In genomic region chr2:196681510-196681909, GRCh38 we compare ENCODE assay signal across 28 cellular contexts.
"Had no signal": no experiment of that assay in that cellular context is flagged by ENCODE, and none has a peak within 500 bp of the region (broad histone marks: within the 10 kb centered on the region; RNA-seq: fewer than 3 reads in every experiment).

No MANE protein-coding gene starts in this region.

- DNase-seq: dermis blood vessel endothelial cell; effector memory CD4-positive, alpha-beta T cell; foreskin keratinocyte; heart left ventricle; left cardiac atrium; left lung; mammary epithelial cell; mesendoderm; midbrain; naive thymus-derived CD4-positive, alpha-beta T cell; stimulated activated CD4-positive, alpha-beta T cell treated with anti-CD3 and anti-CD28 coated beads, Interleukin-12 subunit alpha, Interleukin-12 subunit beta, amount 100 ng/mL, for 4 hours; stimulated activated CD4-positive, alpha-beta T cell treated with anti-CD3 and anti-CD28 coated beads, Interleukin-1b, Interleukin-23, amount 100 ng/mL, for 48 hours; stimulated activated CD4-positive, alpha-beta T cell treated with anti-CD3 and anti-CD28 coated beads, Interleukin-4, amount 100 ng/mL, for 1 hour; stimulated activated naive CD4-positive, alpha-beta T cell treated with Interleukin-2 at 50 U/mL for 16 hours; stomach; thyroid gland; trophoblast cell had no signal

- H3K27ac ChIP-seq: esophagus muscularis mucosa, foreskin keratinocyte, gastroesophageal sphincter, heart left ventricle, hepatocyte, left lung, neural progenitor cell, prostate gland, right atrium auricular region, stomach, thyroid gland, vagina had no signal

- FAIRE-seq: endothelial cell of umbilical vein had no signal

- H3K36me3 ChIP-seq: esophagus muscularis mucosa, gastroesophageal sphincter, heart left ventricle, left lung, prostate gland, right atrium auricular region, stomach, thyroid gland, vagina had no signal

- H3K4me1 ChIP-seq: esophagus muscularis mucosa, foreskin keratinocyte, gastroesophageal sphincter, heart left ventricle, left lung, neural progenitor cell, prostate gland, right atrium auricular region, stomach, thyroid gland, vagina had no signal

- H3K9me3 ChIP-seq: prostate gland, thyroid gland had no signal

- H3K27me3 ChIP-seq: esophagus muscularis mucosa, foreskin keratinocyte, gastroesophageal sphincter, heart left ventricle, hepatocyte, left lung, neural progenitor cell, right atrium auricular region, stomach, thyroid gland, vagina had no signal

- ATAC-seq: foreskin keratinocyte; gastroesophageal sphincter; heart left ventricle; left cardiac atrium; left lung; naive thymus-derived CD4-positive, alpha-beta T cell; sciatic nerve; stimulated activated effector memory CD8-positive, alpha-beta T cell treated with anti-CD3 and anti-CD28 coated beads, Interleukin-12 subunit alpha, Interleukin-12 subunit beta, amount 100 ng/mL, for 72 hours had no signal

- H3K4me3 ChIP-seq: esophagus muscularis mucosa, gastroesophageal sphincter, heart left ventricle, hepatocyte, left lung, neural progenitor cell, prostate gland, right atrium auricular region, smooth muscle cell, stomach, thyroid gland, vagina had no signal
